ENCODE assay signal across 8 cellular contexts in genomic region chr11:67421421-67422031, GRCh38. TPM values are rescaled to one million over a fixed set of nuclear protein-coding genes. Genes with fewer than 3 reads are reported as not detected.
DNase-seq lines count a peak whose midpoint lies in the region; ATAC-seq and TF ChIP-seq lines count a peak whose summit lies in the region.

No MANE protein-coding gene starts in this region.

- H4K20me1 ChIP-seq in KMS-11 (ENCODE audit: insufficient read depth): no peaks in the 10 kb centered on the region
- H4K20me1 ChIP-seq in neural cell (ENCODE audit: insufficient read depth): no peaks in the 10 kb centered on the region

- H3K27me3 ChIP-seq in KMS-11 (ENCODE audit: insufficient read depth, low read depth) (no peaks in the 10 kb centered on the region; the same call in 1 of the 2 replicates), neural cell (ENCODE audit: insufficient read depth, low read depth, low read length) (peaks cover 4% of the 10 kb centered on the region)

- no peak overlapping the region for H3K27ac Mint-ChIP-seq in chondrocyte (ENCODE audit: unreplicated experiment)

- H3F3A ChIP-seq in neural cell (ENCODE audit: insufficient read depth, low read length, poor library complexity, severe bottlenecking): no peaks in the 10 kb centered on the region

- peak overlapping the region; percentile 67 for H3K4me3 Mint-ChIP-seq in chondrocyte (ENCODE audit: unreplicated experiment)

- no peak for ATAC-seq in HG03095 (IDR thresholded peaks at IDR 0.05; ENCODE audit: unreplicated experiment)

- H3K9me2 ChIP-seq in neural cell (ENCODE audit: insufficient read depth, low read length): no peaks in the 10 kb centered on the region

- H3K27ac ChIP-seq in C4-2B: peak overlapping the region; percentile 87
- H3K27ac ChIP-seq in KMS-11: no peak overlapping the region
- no peak overlapping the region for H3K27ac ChIP-seq in neural cell (ENCODE audit: low read length)

- peaks cover 12% of the 10 kb centered on the region for H3K4me1 ChIP-seq in KMS-11 (ENCODE audit: low read depth, poor library complexity, severe bottlenecking)

- no peak for TF ChIP-seq RAD21 in neural cell (conservative IDR thresholded peaks at IDR 0.05)

- H2AFZ ChIP-seq in KMS-11 (ENCODE audit: low read depth): peak overlapping the region; percentile 73
- H2AFZ ChIP-seq in neural cell (ENCODE audit: low read depth, low read length): no peak overlapping the region

- H3K27me3 Mint-ChIP-seq in chondrocyte (ENCODE audit: low read depth): no peaks in the 10 kb centered on the region

- no peak overlapping the region for H3K4me3 ChIP-seq in KMS-11 (IDR thresholded peaks at IDR 0.05; ENCODE audit: insufficient read depth, low read depth, low read length)
- H3K4me3 ChIP-seq in neural cell (ENCODE audit: low read length): peak overlapping the region; percentile 57

- TF ChIP-seq CTCF in C4-2B (conservative IDR thresholded peaks at IDR 0.05) (no peak), KMS-11 (conservative IDR thresholded peaks at IDR 0.05; ENCODE audit: low read depth, low read length) (no peak), chondrocyte (IDR thresholded peaks at IDR 0.05) (no peak), neural cell (IDR thresholded peaks at IDR 0.05; ENCODE audit: poor library complexity, severe bottlenecking) (no peak)

- no peaks in the 10 kb centered on the region for H3K36me3 Mint-ChIP-seq in chondrocyte (ENCODE audit: low read depth)

- H3K9ac ChIP-seq in KMS-11 (no peak overlapping the region), neural cell (ENCODE audit: low read length) (no peak overlapping the region)

- peaks cover 11% of the 10 kb centered on the region for H3K4me1 Mint-ChIP-seq in chondrocyte (ENCODE audit: low read depth)

- H3K4me2 ChIP-seq in KMS-11: peak overlapping the region; percentile 70; the same call in 1 of the 2 replicates
- H3K4me2 ChIP-seq in neural cell (ENCODE audit: low read length): no peak overlapping the region

- no peaks in the 10 kb centered on the region for H3K36me3 ChIP-seq in KMS-11 (ENCODE audit: insufficient read depth)
- H3K36me3 ChIP-seq in neural cell (ENCODE audit: insufficient read depth, low read length): no peaks in the 10 kb centered on the region

- no peak for TF ChIP-seq EP300 in neural cell (conservative IDR thresholded peaks at IDR 0.05; ENCODE audit: poor library complexity, severe bottlenecking)

- H3K79me2 ChIP-seq in KMS-11 (ENCODE audit: insufficient read depth, low read depth) (no peaks in the 10 kb centered on the region), neural cell (replicated peaks; ENCODE audit: insufficient read depth, low read length) (no peaks in the 10 kb centered on the region)

- no peaks in the 10 kb centered on the region for H3K9me3 Mint-ChIP-seq in chondrocyte (ENCODE audit: low read depth)

- no peaks in the 10 kb centered on the region for H3K9me3 ChIP-seq in neural cell (ENCODE audit: low read length)

- DNase-seq in chondrocyte (ENCODE audit: low spot score): no peak
- DNase-seq in DMS79 (lab: John Stamatoyannopoulos, UW): no peak
- DNase-seq in activated CD4-positive, alpha-beta T cell treated with anti-CD3 and anti-CD28 coated beads, Interleukin-2, amount 50 U/mL, for 1 hour: no peak
- no peak for DNase-seq in occipital lobe (lab: John Stamatoyannopoulos, UW)

TF ChIP-seq in neural cell, 6 proteins besides CTCF, POLR2A, EP300 and RAD21:
- no peak for TF ChIP-seq SMC3 (conservative IDR thresholded peaks at IDR 0.05; ENCODE audit: poor library complexity)
- TF ChIP-seq EZH2 (IDR thresholded peaks at IDR 0.05; ENCODE audit: borderline replicate concordance, insufficient read depth, low read length, poor library complexity, severe bottlenecking): no peak
- no peak for TF ChIP-seq REST (IDR thresholded peaks at IDR 0.05; ENCODE audit: borderline replicate concordance)
- TF ChIP-seq MXI1 (conservative IDR thresholded peaks at IDR 0.05; ENCODE audit: poor library complexity, severe bottlenecking): no peak
- no peak for TF ChIP-seq TAF1 (IDR thresholded peaks at IDR 0.05; ENCODE audit: low read depth)
- TF ChIP-seq POLR2AphosphoS5 (IDR thresholded peaks at IDR 0.05): no peak

RNA-seq across cellular contexts. Expression of gene CARNS1, which starts 6.0 kb away (rescaled TPM):
- total RNA-seq in chondrocyte (0.36 to 1.8 TPM (median 1.8 TPM) in 3 replicates), occipital lobe (0.16 TPM)
- polyA plus RNA-seq in neural cell: not detected in 2 replicates
- polyA minus RNA-seq in neural cell: not detected in 2 replicates

RNA-seq across cellular contexts. Expression of gene RPS6KB2, which starts 6.8 kb away (rescaled TPM):
- 40.3 to 44.2 TPM (median 42.3 TPM) in 3 replicates for total RNA-seq in chondrocyte
- 92.8 and 95.0 TPM in 2 replicates for polyA plus RNA-seq in neural cell
- 24.8 and 30.4 TPM in 2 replicates for polyA minus RNA-seq in neural cell
- 13.1 TPM for total RNA-seq in occipital lobe

RNA-seq across cellular contexts. Expression of gene PTPRCAP, which starts 16.0 kb away (rescaled TPM):
- total RNA-seq in chondrocyte (0.47 to 0.95 TPM (median 0.73 TPM) in 3 replicates), occipital lobe (not detected)
- polyA plus RNA-seq in neural cell: 1.7 and 3.4 TPM in 2 replicates
- 0.49 and 0.69 TPM in 2 replicates for polyA minus RNA-seq in neural cell

RNA-seq across cellular contexts. Expression of gene TBC1D10C, which starts 17.6 kb away (rescaled TPM):
- not detected in 3 replicates for total RNA-seq in chondrocyte
- not detected in 2 replicates for polyA plus RNA-seq in neural cell
- not detected in 2 replicates for polyA minus RNA-seq in neural cell
- total RNA-seq in occipital lobe: 0.16 TPM

RNA-seq across cellular contexts. Expression of gene PPP1CA, which starts 19.9 kb away (rescaled TPM):
- total RNA-seq in chondrocyte: 95.2 to 113 TPM (median 109 TPM) in 3 replicates
- 102 and 106 TPM in 2 replicates for polyA plus RNA-seq in neural cell
- polyA minus RNA-seq in neural cell: 77.7 and 83.8 TPM in 2 replicates
- total RNA-seq in occipital lobe: 53.5 TPM
